ENCODE assay signal across 14 cellular contexts in the genomic region with DNA sequence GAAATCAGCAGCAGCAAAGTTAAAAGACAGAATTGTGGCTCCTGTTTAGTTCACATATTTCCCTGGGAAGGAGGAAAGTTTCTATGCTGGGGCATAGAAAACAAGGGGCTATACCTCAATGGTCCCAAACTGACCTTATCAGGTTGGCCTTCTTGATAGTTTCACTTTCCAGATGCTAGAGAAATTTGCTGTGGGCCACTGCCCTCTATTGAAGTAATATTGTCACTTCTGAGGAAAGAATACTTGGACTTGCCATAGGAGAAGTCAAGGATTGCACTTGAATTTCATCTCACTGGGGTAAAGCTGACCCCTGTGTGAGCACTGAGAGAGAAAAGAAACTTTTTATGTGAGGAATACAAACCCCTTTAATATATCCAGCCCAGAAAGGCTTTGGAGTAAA. TPM values are rescaled to one million over a fixed set of nuclear protein-coding genes. Genes with fewer than 3 reads are reported as not detected.
A peak's percentile ranks its signal among the peaks of the same experiment; 100 is the strongest.
DNase-seq lines count a peak whose midpoint lies in the region; ATAC-seq and TF ChIP-seq lines count a peak whose summit lies in the region.
"Had no signal": no experiment of that assay in that cellular context is flagged by ENCODE, and none has a peak within 500 bp of the region (broad histone marks: within the 10 kb centered on the region; RNA-seq: fewer than 3 reads in every experiment).

No MANE protein-coding gene starts in this region.

- H3K27ac Mint-ChIP-seq in activated CD4-positive, alpha-beta T cell treated with anti-CD3 and anti-CD28 coated beads, Interleukin-2, amount 10 ng/mL, durations not matched to agents 24 days and 14 days: no peak overlapping the region
- H3K27ac Mint-ChIP-seq in activated CD4-positive, alpha-beta T cell treated with anti-CD3 and anti-CD28 coated beads for 36 hours: no peak overlapping the region
- no peak overlapping the region for H3K27ac Mint-ChIP-seq in progenitor cell of endocrine pancreas
- H3K27ac Mint-ChIP-seq in activated T-helper 17 cell treated with anti-CD3 and anti-CD28 coated beads, Interleukin-2, amount 50 U/mL, for 72 hours: no peak overlapping the region
- H3K27ac Mint-ChIP-seq: stimulated activated naive B cell treated with anti-CD40 and anti-IgM and Interleukin-4, amounts not matched to agents 10 μg/mL and 1 μg/mL and 100 μg/mL, for 72 hours had no signal

- TF ChIP-seq CTCF in NB4 (IDR thresholded peaks at IDR 0.05; ENCODE audit: low read depth, low read length) (no peak), epithelial cell of proximal tubule (conservative IDR thresholded peaks at IDR 0.05; ENCODE audit: low read depth, low read length) (peak; percentile 44), progenitor cell of endocrine pancreas (IDR thresholded peaks at IDR 0.05; ENCODE audit: unreplicated experiment) (no peak)

- no peak for TF ChIP-seq POLR2A in NB4 (IDR thresholded peaks at IDR 0.05; ENCODE audit: extremely low read depth, insufficient read length)

- intact Hi-C loops in activated CD4-positive, alpha-beta T cell treated with anti-CD3 and anti-CD28 coated beads, Interleukin-2, amount 10 ng/mL, durations not matched to agents 24 days and 14 days (cut with micrococcal nuclease): loop anchor here (5.0 kb wide), 1 partner anchor 564 kb away; no protein-coding TSS in a partner anchor
- intact Hi-C loops in activated CD4-positive, alpha-beta T cell treated with anti-CD3 and anti-CD28 coated beads for 36 hours (cut with DNase I, micrococcal nuclease): loop anchor here (5.0 to 10.0 kb wide), 2 partner anchors 562 to 564 kb away; no protein-coding TSS in a partner anchor

- peaks cover 36% of the 10 kb centered on the region for H3K4me1 Mint-ChIP-seq in activated CD4-positive, alpha-beta T cell treated with anti-CD3 and anti-CD28 coated beads, Interleukin-2, amount 10 ng/mL, durations not matched to agents 24 days and 14 days
- H3K4me1 Mint-ChIP-seq in activated CD4-positive, alpha-beta T cell treated with anti-CD3 and anti-CD28 coated beads for 36 hours: peaks cover 5% of the 10 kb centered on the region
- no peaks in the 10 kb centered on the region for H3K4me1 Mint-ChIP-seq in progenitor cell of endocrine pancreas (ENCODE audit: low read depth)
- peaks cover 8% of the 10 kb centered on the region for H3K4me1 Mint-ChIP-seq in activated T-helper 17 cell treated with anti-CD3 and anti-CD28 coated beads, Interleukin-2, amount 50 U/mL, for 72 hours

- no peak overlapping the region for H3K4me3 ChIP-seq in NB4 (ENCODE audit: low read depth, low read length)
- no peak overlapping the region for H3K4me3 ChIP-seq in epithelial cell of proximal tubule (ENCODE audit: low read depth, low read length)
- H3K4me3 ChIP-seq: BLaER1 treated with 17β-estradiol and CSF1 and Interleukin-3, amounts not matched to agents 10 nM and 100 nM; gastroesophageal sphincter had no signal

- CTCF ChIA-PET in activated CD4-positive, alpha-beta T cell treated with anti-CD3 and anti-CD28 coated beads for 36 hours (lab: Charles Lee): interaction anchor here (0.7 to 7.6 kb wide), 23 partner anchors 10 to 566 kb away, joined by 3 to 269 read pairs (median 4); partner anchors contain the start of genes CCR5, CXCR6 and FYCO1

- POLR2A ChIA-PET in activated CD4-positive, alpha-beta T cell treated with anti-CD3 and anti-CD28 coated beads for 36 hours (lab: Charles Lee): no interaction called here

- DNase-seq in activated CD4-positive, alpha-beta T cell treated with anti-CD3 and anti-CD28 coated beads, Interleukin-2, amount 10 ng/mL, durations not matched to agents 24 days and 14 days: peak; percentile 68
- DNase-seq in activated CD4-positive, alpha-beta T cell treated with anti-CD3 and anti-CD28 coated beads for 36 hours: no peak
- DNase-seq in NB4 (ENCODE audit: low read depth) (peak; percentile 35), epithelial cell of proximal tubule (ENCODE audit: low read depth) (no peak), superior temporal gyrus (ENCODE audit: extremely low spot score) (peak; percentile 42), progenitor cell of endocrine pancreas (ENCODE audit: low spot score, unreplicated experiment) (no peak)
- DNase-seq: SHP77; stimulated activated CD4-positive, alpha-beta T cell treated with anti-CD3 and anti-CD28 coated beads, Interleukin-12 subunit alpha, Interleukin-12 subunit beta, amount 100 ng/mL, for 4 hours; stimulated activated naive B cell treated with anti-CD40 and anti-IgM and Interleukin-4, amounts not matched to agents 10 μg/mL and 1 μg/mL and 100 μg/mL, for 72 hours had no signal

- peaks cover 18% of the 10 kb centered on the region for H3K27me3 Mint-ChIP-seq in activated CD4-positive, alpha-beta T cell treated with anti-CD3 and anti-CD28 coated beads, Interleukin-2, amount 10 ng/mL, durations not matched to agents 24 days and 14 days
- peaks cover 35% of the 10 kb centered on the region for H3K27me3 Mint-ChIP-seq in activated CD4-positive, alpha-beta T cell treated with anti-CD3 and anti-CD28 coated beads for 36 hours
- H3K27me3 Mint-ChIP-seq in progenitor cell of endocrine pancreas: peaks cover 4% of the 10 kb centered on the region
- H3K27me3 Mint-ChIP-seq in activated T-helper 17 cell treated with anti-CD3 and anti-CD28 coated beads, Interleukin-2, amount 50 U/mL, for 72 hours: no peaks in the 10 kb centered on the region

- peaks cover 12% of the 10 kb centered on the region for H3K36me3 Mint-ChIP-seq in activated CD4-positive, alpha-beta T cell treated with anti-CD3 and anti-CD28 coated beads, Interleukin-2, amount 10 ng/mL, durations not matched to agents 24 days and 14 days (ENCODE audit: low read depth)
- H3K36me3 Mint-ChIP-seq in activated CD4-positive, alpha-beta T cell treated with anti-CD3 and anti-CD28 coated beads for 36 hours (ENCODE audit: low read depth): no peaks in the 10 kb centered on the region
- H3K36me3 Mint-ChIP-seq in progenitor cell of endocrine pancreas (ENCODE audit: insufficient read depth): no peaks in the 10 kb centered on the region
- H3K36me3 Mint-ChIP-seq in activated T-helper 17 cell treated with anti-CD3 and anti-CD28 coated beads, Interleukin-2, amount 50 U/mL, for 72 hours (ENCODE audit: low read depth): no peaks in the 10 kb centered on the region
- H3K36me3 Mint-ChIP-seq: stimulated activated naive B cell treated with anti-CD40 and anti-IgM and Interleukin-4, amounts not matched to agents 10 μg/mL and 1 μg/mL and 100 μg/mL, for 72 hours had no signal

- H3K9me3 Mint-ChIP-seq in activated CD4-positive, alpha-beta T cell treated with anti-CD3 and anti-CD28 coated beads, Interleukin-2, amount 10 ng/mL, durations not matched to agents 24 days and 14 days: peaks cover 13% of the 10 kb centered on the region
- H3K9me3 Mint-ChIP-seq in activated CD4-positive, alpha-beta T cell treated with anti-CD3 and anti-CD28 coated beads for 36 hours (ENCODE audit: low read depth): peaks cover 7% of the 10 kb centered on the region
- peaks cover 3% of the 10 kb centered on the region for H3K9me3 Mint-ChIP-seq in progenitor cell of endocrine pancreas (ENCODE audit: low read depth)
- no peaks in the 10 kb centered on the region for H3K9me3 Mint-ChIP-seq in activated T-helper 17 cell treated with anti-CD3 and anti-CD28 coated beads, Interleukin-2, amount 50 U/mL, for 72 hours

- no peak for ATAC-seq in activated CD4-positive, alpha-beta T cell treated with anti-CD3 and anti-CD28 coated beads for 36 hours
- no peak for ATAC-seq in activated T-helper 17 cell treated with anti-CD3 and anti-CD28 coated beads, Interleukin-2, amount 50 U/mL, for 72 hours (replicated peaks)
- ATAC-seq in HG03354 (IDR thresholded peaks at IDR 0.05; ENCODE audit: poor library complexity, severe bottlenecking, unreplicated experiment): no peak
- ATAC-seq: gastroesophageal sphincter; stimulated activated naive B cell treated with anti-CD40 and anti-IgM and Interleukin-4, amounts not matched to agents 10 μg/mL and 1 μg/mL and 100 μg/mL, for 72 hours had no signal

- no peak overlapping the region for H3K4me3 Mint-ChIP-seq in activated CD4-positive, alpha-beta T cell treated with anti-CD3 and anti-CD28 coated beads, Interleukin-2, amount 10 ng/mL, durations not matched to agents 24 days and 14 days
- no peak overlapping the region for H3K4me3 Mint-ChIP-seq in activated CD4-positive, alpha-beta T cell treated with anti-CD3 and anti-CD28 coated beads for 36 hours
- no peak overlapping the region for H3K4me3 Mint-ChIP-seq in progenitor cell of endocrine pancreas (ENCODE audit: low read depth)
- no peak overlapping the region for H3K4me3 Mint-ChIP-seq in activated T-helper 17 cell treated with anti-CD3 and anti-CD28 coated beads, Interleukin-2, amount 50 U/mL, for 72 hours
- H3K4me3 Mint-ChIP-seq: stimulated activated naive B cell treated with anti-CD40 and anti-IgM and Interleukin-4, amounts not matched to agents 10 μg/mL and 1 μg/mL and 100 μg/mL, for 72 hours had no signal

RNA-seq across cellular contexts. Expression of gene XCR1, which starts 49.3 kb away (rescaled TPM):
- 0.05 TPM in 1 of 2 replicates, not detected in the other for total RNA-seq in activated CD4-positive, alpha-beta T cell treated with anti-CD3 and anti-CD28 coated beads, Interleukin-2, amount 10 ng/mL, durations not matched to agents 24 days and 14 days
- not detected for total RNA-seq in activated CD4-positive, alpha-beta T cell treated with anti-CD3 and anti-CD28 coated beads for 36 hours
- total RNA-seq in epithelial cell of proximal tubule (not detected in 2 replicates), progenitor cell of endocrine pancreas (not detected in 2 replicates)
- under 1 TPM; 0.04 to 0.05 TPM for total RNA-seq in activated T-helper 17 cell treated with anti-CD3 and anti-CD28 coated beads, Interleukin-2, amount 50 U/mL, for 72 hours
- total RNA-seq: astrocyte had no signal

Comparison
In these comparisons a context has a peak if more than half of its experiments do, and no peak if none do; other contexts are left out.
1. DNase-seq: peak in activated CD4-positive, alpha-beta T cell treated with anti-CD3 and anti-CD28 coated beads, Interleukin-2, amount 10 ng/mL, durations not matched to agents 24 days and 14 days (single experiment), NB4 (single experiment) and superior temporal gyrus (single experiment); none in activated CD4-positive, alpha-beta T cell treated with anti-CD3 and anti-CD28 coated beads for 36 hours (single experiment), epithelial cell of proximal tubule (single experiment) and progenitor cell of endocrine pancreas (single experiment).